Comparison of ENCODE assay signal across 33 cellular contexts in the genomic region with DNA sequence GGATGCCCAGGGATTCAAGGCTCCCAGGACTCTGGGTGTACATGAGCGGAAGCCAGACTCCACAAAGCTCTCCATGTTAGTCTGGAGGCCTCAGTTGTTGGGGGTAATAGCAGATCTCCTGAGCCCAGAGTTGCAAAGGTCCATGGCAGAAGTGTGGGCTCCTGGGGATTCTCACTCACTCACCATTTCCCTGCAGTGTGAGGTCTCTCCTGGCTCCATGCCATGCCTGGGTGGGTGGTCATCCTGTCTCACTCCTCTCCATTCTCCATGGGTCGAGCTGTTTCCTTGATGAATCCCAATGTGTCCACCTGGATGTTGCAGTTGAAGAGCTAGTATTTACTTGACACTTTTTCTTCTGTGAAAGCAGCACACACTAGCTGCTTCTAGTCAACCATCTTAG.
"Had no signal": no experiment of that assay in that cellular context is flagged by ENCODE, and none has a peak within 500 bp of the region (broad histone marks: within the 10 kb centered on the region; RNA-seq: fewer than 3 reads in every experiment).

No MANE protein-coding gene starts in this region.

- H3K36me3 Mint-ChIP-seq: activated CD4-positive, alpha-beta memory T cell treated with anti-CD3 and anti-CD28 coated beads for 36 hours; activated naive CD4-positive, alpha-beta T cell treated with anti-CD3 and anti-CD28 coated beads, Interleukin-2, amount 10 ng/mL, durations not matched to agents 7 days and 5 days; activated naive CD8-positive, alpha-beta T cell; activated naive CD8-positive, alpha-beta T cell treated with anti-CD3 and anti-CD28 coated beads, Interleukin-2, amount 10 ng/mL, durations not matched to agents 7 days and 5 days; brain; T-cell had no signal

- H3K4me1 ChIP-seq: ascending aorta had no signal

- H3K4me3 ChIP-seq: ascending aorta had no signal

- H3K27ac Mint-ChIP-seq: activated B cell treated with CpG ODN at 0.5 μM for 24 hours; activated CD4-positive, alpha-beta memory T cell treated with anti-CD3 and anti-CD28 coated beads for 36 hours; activated CD4-positive, alpha-beta T cell treated with anti-CD3 and anti-CD28 coated beads, Interleukin-2, amount 10 ng/mL, durations not matched to agents 24 days and 14 days; activated CD8-positive, alpha-beta T cell treated with anti-CD3 and anti-CD28 coated beads for 36 hours; activated naive CD4-positive, alpha-beta T cell treated with anti-CD3 and anti-CD28 coated beads, Interleukin-2, amount 10 ng/mL, durations not matched to agents 7 days and 5 days; activated naive CD4-positive, alpha-beta T cell treated with anti-CD3 and anti-CD28 coated beads, Interleukin-2, amount 50 U/mL, for 24 hours; activated naive CD8-positive, alpha-beta T cell; activated naive CD8-positive, alpha-beta T cell treated with anti-CD3 and anti-CD28 coated beads, Interleukin-2, amount 10 ng/mL, durations not matched to agents 7 days and 5 days; activated naive CD8-positive, alpha-beta T cell treated with anti-CD3 and anti-CD28 coated beads, Interleukin-2, amount 50 U/mL, for 24 hours; activated T-cell treated with anti-CD3 and anti-CD28 coated beads, Interleukin-2, amount 50 U/mL, for 72 hours; activated T-helper 1 cell treated with anti-CD3 and anti-CD28 coated beads, Interleukin-12 subunit alpha, Interleukin-12 subunit beta, Interleukin-2, Interleukin-4 antibody, amounts not matched to agents 30 ng/mL and 10 ng/mL and 1 ng/mL, durations not matched to agents 14 hours and 24 hours and 36 hours; activated T-helper 17 cell treated with anti-CD3 and anti-CD28 coated beads, Interleukin-2, amount 50 U/mL, for 72 hours; T-cell; T-helper 17 cell; T-helper 2 cell treated with Interferon-gamma antibody and Interleukin-4, amounts not matched to agents 5 μg/mL and 100 μg/mL, for 36 hours had no signal

- H3K27me3 ChIP-seq: ascending aorta had no signal

- H3K27ac ChIP-seq: ascending aorta, VCaP had no signal

- H3K9me3 ChIP-seq: ascending aorta had no signal

- H3K4me1 Mint-ChIP-seq: activated B cell treated with CpG ODN at 0.5 μM for 24 hours; activated CD4-positive, alpha-beta T cell treated with anti-CD3 and anti-CD28 coated beads, Interleukin-2, amount 10 ng/mL, durations not matched to agents 24 days and 14 days; activated naive CD4-positive, alpha-beta T cell treated with anti-CD3 and anti-CD28 coated beads, Interleukin-2, amount 10 ng/mL, durations not matched to agents 7 days and 5 days; activated naive CD4-positive, alpha-beta T cell treated with anti-CD3 and anti-CD28 coated beads, Interleukin-2, amount 50 U/mL, for 24 hours; activated naive CD8-positive, alpha-beta T cell treated with anti-CD3 and anti-CD28 coated beads, Interleukin-2, amount 10 ng/mL, durations not matched to agents 7 days and 5 days; activated naive CD8-positive, alpha-beta T cell treated with anti-CD3 and anti-CD28 coated beads, Interleukin-2, amount 50 U/mL, for 24 hours; activated T-helper 17 cell treated with anti-CD3 and anti-CD28 coated beads, Interleukin-2, amount 50 U/mL, for 72 hours; brain; T-cell; T-helper 17 cell had no signal

- DNase-seq: activated B cell treated with CpG ODN at 0.5 μM for 24 hours; activated CD4-positive, alpha-beta memory T cell treated with anti-CD3 and anti-CD28 coated beads for 36 hours; activated CD4-positive, alpha-beta T cell treated with anti-CD3 and anti-CD28 coated beads for 4 hours; activated CD4-positive, alpha-beta T cell treated with anti-CD3 and anti-CD28 coated beads, Interleukin-2, amount 10 ng/mL, durations not matched to agents 24 days and 14 days; activated CD4-positive, alpha-beta T cell treated with anti-CD3 and anti-CD28 coated beads, Interleukin-2, amount 50 U/mL, for 1 hour; activated CD4-positive, alpha-beta T cell treated with anti-CD3 and anti-CD28 coated beads, Interleukin-2, amount 50 U/mL, for 4 hours; activated CD4-positive, CD25-positive, alpha-beta regulatory T cell treated with anti-CD3 and anti-CD28 coated beads, Interleukin-2, amount 50 U/mL, for 72 hours; activated CD8-positive, alpha-beta memory T cell treated with anti-CD3 and anti-CD28 coated beads, Interleukin-2, amount 50 U/mL, for 4 hours; activated CD8-positive, alpha-beta T cell treated with anti-CD3 and anti-CD28 coated beads for 36 hours; activated effector memory CD4-positive, alpha-beta T cell treated with anti-CD3 and anti-CD28 coated beads, Interleukin-2, amount 50 U/mL, for 16 hours; activated gamma-delta T cell treated with Interleukin-2 at 50 U/mL for 16 hours; activated naive CD4-positive, alpha-beta T cell; activated naive CD4-positive, alpha-beta T cell treated with anti-CD3 and anti-CD28 coated beads, Interleukin-2, amount 10 ng/mL, durations not matched to agents 7 days and 5 days; activated naive CD8-positive, alpha-beta T cell treated with anti-CD3 and anti-CD28 coated beads, Interleukin-2, amount 10 ng/mL, durations not matched to agents 7 days and 5 days; activated naive CD8-positive, alpha-beta T cell treated with anti-CD3 and anti-CD28 coated beads, Interleukin-2, amount 50 U/mL, for 24 hours; activated T-cell treated with anti-CD3 and anti-CD28 coated beads for 4 hours; activated T-cell treated with anti-CD3 and anti-CD28 coated beads, Interleukin-2, amount 50 U/mL, for 1 hour; activated T-cell treated with anti-CD3 and anti-CD28 coated beads, Interleukin-2, amount 50 U/mL, for 4 hours; activated T-cell treated with anti-CD3 and anti-CD28 coated beads, Interleukin-2, amount 50 U/mL, for 72 hours; amygdala; anterior cingulate cortex; central memory CD4-positive, alpha-beta T cell; T-cell; T-helper 17 cell; T-helper 9 cell had no signal

- H3K4me3 Mint-ChIP-seq: activated B cell treated with CpG ODN at 0.5 μM for 24 hours; activated CD4-positive, alpha-beta memory T cell treated with anti-CD3 and anti-CD28 coated beads for 36 hours; activated CD4-positive, alpha-beta T cell treated with anti-CD3 and anti-CD28 coated beads, Interleukin-2, amount 10 ng/mL, durations not matched to agents 24 days and 14 days; activated CD8-positive, alpha-beta T cell treated with anti-CD3 and anti-CD28 coated beads for 36 hours; activated naive CD4-positive, alpha-beta T cell treated with anti-CD3 and anti-CD28 coated beads, Interleukin-2, amount 10 ng/mL, durations not matched to agents 7 days and 5 days; activated naive CD4-positive, alpha-beta T cell treated with anti-CD3 and anti-CD28 coated beads, Interleukin-2, amount 50 U/mL, for 24 hours; activated naive CD8-positive, alpha-beta T cell; activated naive CD8-positive, alpha-beta T cell treated with anti-CD3 and anti-CD28 coated beads, Interleukin-2, amount 10 ng/mL, durations not matched to agents 7 days and 5 days; activated naive CD8-positive, alpha-beta T cell treated with anti-CD3 and anti-CD28 coated beads, Interleukin-2, amount 50 U/mL, for 24 hours; activated T-cell treated with anti-CD3 and anti-CD28 coated beads, Interleukin-2, amount 50 U/mL, for 4 hours; activated T-cell treated with anti-CD3 and anti-CD28 coated beads, Interleukin-2, amount 50 U/mL, for 72 hours; activated T-helper 1 cell treated with anti-CD3 and anti-CD28 coated beads, Interleukin-12 subunit alpha, Interleukin-12 subunit beta, Interleukin-2, Interleukin-4 antibody, amounts not matched to agents 30 ng/mL and 10 ng/mL and 1 ng/mL, durations not matched to agents 14 hours and 24 hours and 36 hours; activated T-helper 17 cell treated with anti-CD3 and anti-CD28 coated beads, Interleukin-2, amount 50 U/mL, for 72 hours; brain; T-cell; T-helper 17 cell; T-helper 2 cell treated with Interferon-gamma antibody and Interleukin-4, amounts not matched to agents 5 μg/mL and 100 μg/mL, for 36 hours had no signal

- H3K9me3 Mint-ChIP-seq: activated CD4-positive, alpha-beta T cell treated with anti-CD3 and anti-CD28 coated beads, Interleukin-2, amount 10 ng/mL, durations not matched to agents 24 days and 14 days; activated T-helper 1 cell treated with anti-CD3 and anti-CD28 coated beads, Interleukin-12 subunit alpha, Interleukin-12 subunit beta, Interleukin-2, Interleukin-4 antibody, amounts not matched to agents 30 ng/mL and 10 ng/mL and 1 ng/mL, durations not matched to agents 14 hours and 24 hours and 36 hours; T-helper 2 cell treated with Interferon-gamma antibody and Interleukin-4, amounts not matched to agents 5 μg/mL and 100 μg/mL, for 36 hours had no signal

- H3K27me3 Mint-ChIP-seq: activated B cell treated with CpG ODN at 0.5 μM for 24 hours; activated CD4-positive, alpha-beta memory T cell treated with anti-CD3 and anti-CD28 coated beads for 36 hours; activated CD4-positive, alpha-beta T cell treated with anti-CD3 and anti-CD28 coated beads, Interleukin-2, amount 10 ng/mL, durations not matched to agents 24 days and 14 days; activated CD8-positive, alpha-beta T cell treated with anti-CD3 and anti-CD28 coated beads for 36 hours; activated naive CD4-positive, alpha-beta T cell treated with anti-CD3 and anti-CD28 coated beads, Interleukin-2, amount 10 ng/mL, durations not matched to agents 7 days and 5 days; activated naive CD4-positive, alpha-beta T cell treated with anti-CD3 and anti-CD28 coated beads, Interleukin-2, amount 50 U/mL, for 24 hours; activated naive CD8-positive, alpha-beta T cell; activated naive CD8-positive, alpha-beta T cell treated with anti-CD3 and anti-CD28 coated beads, Interleukin-2, amount 10 ng/mL, durations not matched to agents 7 days and 5 days; activated naive CD8-positive, alpha-beta T cell treated with anti-CD3 and anti-CD28 coated beads, Interleukin-2, amount 50 U/mL, for 24 hours; activated T-helper 17 cell treated with anti-CD3 and anti-CD28 coated beads, Interleukin-2, amount 50 U/mL, for 72 hours; T-cell; T-helper 17 cell had no signal

- H3K36me3 ChIP-seq: ascending aorta had no signal
